In the genomic region with DNA sequence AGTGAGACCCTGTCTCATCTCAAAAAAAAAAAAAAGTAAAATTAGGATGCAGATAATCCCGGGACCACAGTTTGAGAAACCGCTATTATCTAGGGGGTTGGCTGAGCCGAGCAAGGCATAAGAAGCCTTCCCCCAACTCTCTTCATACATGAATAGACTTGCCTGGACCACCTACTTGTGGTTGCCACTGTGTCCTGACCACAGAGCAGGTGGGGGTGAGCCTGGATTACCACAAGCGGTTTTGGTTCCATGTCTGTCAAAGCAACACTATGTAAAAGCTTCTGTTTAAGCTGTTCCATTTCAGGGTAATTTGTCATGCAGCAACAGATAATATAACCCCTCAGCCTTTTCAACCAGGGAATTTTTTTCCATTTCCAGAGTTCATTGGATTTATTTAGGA, we compare ENCODE assay signal across 1 cellular context.
TF ChIP-seq lines count a peak whose summit lies in the region.

No MANE protein-coding gene starts in this region.

TF ChIP-seq in SK-N-SH, 30 proteins besides CTCF, POLR2A, EP300 and RAD21:
- TF ChIP-seq TEAD4 (IDR thresholded peaks at IDR 0.05; ENCODE audit: borderline replicate concordance, insufficient read depth), result no peak
- TF ChIP-seq TCF12 (IDR thresholded peaks at IDR 0.05), result no peak
- TF ChIP-seq SMC3 (IDR thresholded peaks at IDR 0.05; ENCODE audit: low read depth, low read length), result no peak
- no peak for TF ChIP-seq YY1 (IDR thresholded peaks at IDR 0.05; ENCODE audit: low read depth)
- no peak for TF ChIP-seq MXI1 (IDR thresholded peaks at IDR 0.05; ENCODE audit: low read depth, low read length)
